Comparison of ENCODE assay signal across 23 cellular contexts in genomic region chr2:222922019-222922800, GRCh38.
"Had no signal": no experiment of that assay in that cellular context is flagged by ENCODE, and none has a peak within 500 bp of the region (broad histone marks: within the 10 kb centered on the region; RNA-seq: fewer than 3 reads in every experiment).

No MANE protein-coding gene starts in this region.

- H3K9ac ChIP-seq: parathyroid adenoma had no signal

- H3K27me3 ChIP-seq: brain microvascular endothelial cell, thyroid gland had no signal

- H3K9me3 Mint-ChIP-seq: activated T-helper 1 cell treated with anti-CD3 and anti-CD28 coated beads, Interleukin-12 subunit alpha, Interleukin-12 subunit beta, Interleukin-2, Interleukin-4 antibody, amounts not matched to agents 30 ng/mL and 10 ng/mL and 1 ng/mL, durations not matched to agents 14 hours and 24 hours and 36 hours; naive B cell; stimulated activated naive CD8-positive, alpha-beta T cell treated with anti-CD3 and anti-CD28 coated beads, Interleukin-15, Interleukin-2, amounts not matched to agents 100 ng/mL and 50 ng/mL, for 24 hours had no signal

- H2AFZ ChIP-seq: parathyroid adenoma had no signal

- H3K9me3 ChIP-seq: thyroid gland had no signal

- H3K4me3 Mint-ChIP-seq: activated CD8-positive, alpha-beta T cell treated with anti-CD3 and anti-CD28 coated beads, Interleukin-2, amount 10 ng/mL, durations not matched to agents 7 days and 5 days; activated T-helper 1 cell treated with anti-CD3 and anti-CD28 coated beads, Interleukin-12 subunit alpha, Interleukin-12 subunit beta, Interleukin-2, Interleukin-4 antibody, amounts not matched to agents 30 ng/mL and 10 ng/mL and 1 ng/mL, durations not matched to agents 14 hours and 24 hours and 36 hours; naive B cell; stimulated activated naive CD8-positive, alpha-beta T cell treated with anti-CD3 and anti-CD28 coated beads, Interleukin-15, Interleukin-2, amounts not matched to agents 100 ng/mL and 50 ng/mL, for 24 hours had no signal

- H3K4me3 ChIP-seq: lung, thyroid gland had no signal

- H3K27ac ChIP-seq: brain microvascular endothelial cell, parathyroid adenoma, thyroid gland, WERI-Rb-1 had no signal

- H3K27me3 Mint-ChIP-seq: naive B cell; stimulated activated naive CD8-positive, alpha-beta T cell treated with anti-CD3 and anti-CD28 coated beads, Interleukin-15, Interleukin-2, amounts not matched to agents 100 ng/mL and 50 ng/mL, for 24 hours had no signal

- H3K4me1 Mint-ChIP-seq: naive B cell had no signal

- H3K27ac Mint-ChIP-seq: activated CD8-positive, alpha-beta T cell treated with anti-CD3 and anti-CD28 coated beads, Interleukin-2, amount 10 ng/mL, durations not matched to agents 7 days and 5 days; activated T-helper 1 cell treated with anti-CD3 and anti-CD28 coated beads, Interleukin-12 subunit alpha, Interleukin-12 subunit beta, Interleukin-2, Interleukin-4 antibody, amounts not matched to agents 30 ng/mL and 10 ng/mL and 1 ng/mL, durations not matched to agents 14 hours and 24 hours and 36 hours; stimulated activated naive CD8-positive, alpha-beta T cell treated with anti-CD3 and anti-CD28 coated beads, Interleukin-15, Interleukin-2, amounts not matched to agents 100 ng/mL and 50 ng/mL, for 24 hours had no signal

- DNase-seq: activated CD4-positive, alpha-beta T cell treated with anti-CD3 and anti-CD28 coated beads for 1 hour; activated CD4-positive, alpha-beta T cell treated with anti-CD3 and anti-CD28 coated beads, Interleukin-2, amount 50 U/mL, for 1 hour; activated CD8-positive, alpha-beta T cell treated with anti-CD3 and anti-CD28 coated beads, Interleukin-2, amount 10 ng/mL, durations not matched to agents 7 days and 5 days; activated gamma-delta T cell; activated naive CD4-positive, alpha-beta T cell treated with anti-CD3 and anti-CD28 coated beads, Interleukin-2, amount 50 U/mL, for 16 hours; anterior cingulate cortex; brain microvascular endothelial cell; central memory CD4-positive, alpha-beta T cell; dermis blood vessel endothelial cell; effector CD8-positive, alpha-beta T cell; erythroblast; foreskin fibroblast; naive B cell; nucleus accumbens; right cardiac atrium; stimulated activated CD4-positive, alpha-beta T cell treated with anti-CD3 and anti-CD28 coated beads, Interleukin-12 subunit alpha, Interleukin-12 subunit beta, amount 100 ng/mL, for 4 hours; substantia nigra; thyroid gland; WERI-Rb-1 had no signal
